ENCODE assay signal across 21 cellular contexts in the genomic region with DNA sequence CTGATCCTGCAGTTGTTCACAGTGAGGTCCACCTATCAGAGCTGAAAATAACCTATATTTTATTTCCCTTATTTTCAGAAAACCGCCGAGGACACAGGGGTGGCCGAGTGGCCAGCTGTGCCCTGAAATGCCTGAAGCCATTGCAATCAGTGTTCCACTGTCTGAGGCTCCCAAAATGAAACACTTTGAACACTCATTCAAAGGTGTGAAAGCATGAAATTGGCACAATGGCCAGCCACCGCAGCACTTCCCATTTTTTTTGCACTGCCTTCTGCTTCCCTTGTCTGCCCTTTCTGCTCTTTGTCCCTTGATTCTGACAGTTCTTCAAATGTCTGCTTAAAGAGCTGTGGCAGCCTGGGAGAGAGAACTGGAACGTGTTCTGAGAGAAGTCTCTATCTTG.
DNase-seq lines count a peak whose midpoint lies in the region; ATAC-seq and TF ChIP-seq lines count a peak whose summit lies in the region.
"Had no signal": no experiment of that assay in that cellular context is flagged by ENCODE, and none has a peak within 500 bp of the region (broad histone marks: within the 10 kb centered on the region; RNA-seq: fewer than 3 reads in every experiment).

No MANE protein-coding gene starts in this region.

- no peaks in the 10 kb centered on the region for H3K36me3 Mint-ChIP-seq in endothelial cell (ENCODE audit: low read depth, unreplicated experiment)
- H3K36me3 Mint-ChIP-seq: CD4-positive, CD25-positive, alpha-beta regulatory T cell had no signal

- peaks cover 22% of the 10 kb centered on the region for H3K4me1 Mint-ChIP-seq in endothelial cell (ENCODE audit: unreplicated experiment)

- H3K27ac ChIP-seq in cardiac muscle cell (peak overlapping the region; percentile 56), left ventricle myocardium inferior (replicated peaks) (no peak overlapping the region)
- H3K27ac ChIP-seq: BLaER1, HL-60 had no signal

- H3K4me1 ChIP-seq in cardiac muscle cell (ENCODE audit: low read depth): peaks cover 6% of the 10 kb centered on the region
- no peaks in the 10 kb centered on the region for H3K4me1 ChIP-seq in left ventricle myocardium inferior
- H3K4me1 ChIP-seq: BLaER1 had no signal

- peak overlapping the region; percentile 28 for H3K27ac Mint-ChIP-seq in endothelial cell (ENCODE audit: unreplicated experiment)
- H3K27ac Mint-ChIP-seq: CD4-positive, CD25-positive, alpha-beta regulatory T cell had no signal

- H3K4me3 ChIP-seq in cardiac muscle cell (no peak overlapping the region), left ventricle myocardium inferior (no peak overlapping the region), foreskin fibroblast (ENCODE audit: low read depth in 1 of 2, low read length in 2 of 2) (no peak overlapping the region)
- H3K4me3 ChIP-seq: BLaER1 had no signal

- DNase-seq in cardiac muscle cell (ENCODE audit: low read depth in 1 of 2, low spot score in 1 of 2) (peak in 1 of 2 donors; percentile 11), left ventricle myocardium inferior (no peak), UCSD-AML1 (lab: John Stamatoyannopoulos, UW; ENCODE audit: unreplicated experiment) (peak; percentile 39), endothelial cell (ENCODE audit: low spot score) (no peak), retina (peak; percentile 13), foreskin fibroblast (no peak)
- DNase-seq in stimulated activated CD4-positive, alpha-beta T cell treated with anti-CD3 and anti-CD28 coated beads, Interleukin-15, amount 100 ng/mL, for 24 hours: no peak
- DNase-seq: CD4-positive, CD25-positive, alpha-beta regulatory T cell; MV-4-11; NCI-H1105; NCI-H1436 treated with DMSO at 0.1 percent for 48 hours; NCI-H187 treated with DMSO at 0.1 percent for 48 hours; NCI-H2171 treated with DMSO at 0.1 percent for 48 hours; NCI-H345; NCI-H510A treated with DMSO at 0.1 percent for 48 hours; NCI-H774; PC-3; SK-N-SH had no signal

- no peaks in the 10 kb centered on the region for H3K9me3 Mint-ChIP-seq in endothelial cell (ENCODE audit: unreplicated experiment)

- intact Hi-C loops in left ventricle myocardium inferior (cut with micrococcal nuclease): no loop called here

- H3K27me3 Mint-ChIP-seq in endothelial cell (ENCODE audit: unreplicated experiment): no peaks in the 10 kb centered on the region
- H3K27me3 Mint-ChIP-seq: CD4-positive, CD25-positive, alpha-beta regulatory T cell had no signal

- H3K36me3 ChIP-seq in cardiac muscle cell (no peaks in the 10 kb centered on the region), left ventricle myocardium inferior (no peaks in the 10 kb centered on the region)
- H3K36me3 ChIP-seq: BLaER1 had no signal

- H3K27me3 ChIP-seq in cardiac muscle cell: no peaks in the 10 kb centered on the region
- H3K27me3 ChIP-seq in left ventricle myocardium inferior (ENCODE audit: low read depth): no peaks in the 10 kb centered on the region
- H3K27me3 ChIP-seq: BLaER1 had no signal

- H3K9me3 ChIP-seq in cardiac muscle cell (ENCODE audit: low read depth) (no peaks in the 10 kb centered on the region), left ventricle myocardium inferior (replicated peaks) (no peaks in the 10 kb centered on the region)
- H3K9me3 ChIP-seq: SK-N-SH had no signal

- no peak for TF ChIP-seq CTCF in cardiac muscle cell (IDR thresholded peaks at IDR 0.05; ENCODE audit: low read depth, low read length)
- TF ChIP-seq CTCF in left ventricle myocardium inferior (IDR thresholded peaks at IDR 0.05; ENCODE audit: borderline replicate concordance): no peak
- no peak for TF ChIP-seq CTCF in endothelial cell (IDR thresholded peaks at IDR 0.05; ENCODE audit: unreplicated experiment)
- no peak for TF ChIP-seq CTCF in foreskin fibroblast (IDR thresholded peaks at IDR 0.05; ENCODE audit: low read depth, low read length)

- H3K4me3 Mint-ChIP-seq in endothelial cell (ENCODE audit: unreplicated experiment): no peak overlapping the region
- H3K4me3 Mint-ChIP-seq: CD4-positive, CD25-positive, alpha-beta regulatory T cell had no signal

- ATAC-seq in HG03139 (IDR thresholded peaks at IDR 0.05; ENCODE audit: unreplicated experiment): no peak
- ATAC-seq: PC-3 had no signal

Comparison
In these comparisons a context has a peak if more than half of its experiments do, and no peak if none do; other contexts are left out.
1. DNase-seq: peak in UCSD-AML1 (single experiment) and retina (single experiment); none in left ventricle myocardium inferior (single experiment), endothelial cell (single experiment), stimulated activated CD4-positive, alpha-beta T cell treated with anti-CD3 and anti-CD28 coated beads, Interleukin-15, amount 100 ng/mL, for 24 hours (single experiment) and foreskin fibroblast (0 of 2).